In genomic region chr19:46161642-46162257, GRCh38 we compare ENCODE assay signal across 2 cellular contexts.
TF ChIP-seq lines count a peak whose summit lies in the region.

No MANE protein-coding gene starts in this region.

TF ChIP-seq in HEK293, 187 proteins besides CTCF, POLR2A, EP300 and RAD21:
- TF ChIP-seq ZNF558 (tag by site-specific recombination; IDR thresholded peaks at IDR 0.05): peak; percentile 98
- peak; percentile 50 for TF ChIP-seq SETDB1 (IDR thresholded peaks at IDR 0.05; ENCODE audit: insufficient read length, low read length)

TF ChIP-seq in K562, 482 proteins besides CTCF, POLR2A, EP300 and RAD21:
- peak; percentile 95 for TF ChIP-seq ZFP1 (CRISPR knock-in tag; IDR thresholded peaks at IDR 0.05)
TF ChIP-seq in K562: peak in this region for 1; not testable (repeated sequence) for 481.
